ENCODE assay signal across 3 cellular contexts in the genomic region with DNA sequence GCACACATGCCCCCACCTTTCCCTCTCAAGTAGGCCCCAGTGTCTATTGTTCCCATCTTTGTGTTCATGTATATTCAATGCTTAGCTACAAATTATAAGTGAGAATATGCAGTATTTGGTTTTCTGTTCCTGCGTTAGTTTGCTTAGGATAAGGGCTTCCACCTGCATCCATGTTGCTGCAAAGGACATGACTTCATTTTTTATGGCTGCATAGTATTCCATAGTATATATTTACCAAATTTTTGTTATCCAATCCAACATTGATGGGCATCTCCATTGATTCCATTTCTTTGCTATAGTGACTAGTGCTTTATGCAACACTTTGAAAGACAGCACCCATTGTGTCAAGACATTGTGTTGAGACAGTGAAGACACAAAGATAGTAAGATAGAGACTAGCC.
TF ChIP-seq lines count a peak whose summit lies in the region.

No MANE protein-coding gene starts in this region.

TF ChIP-seq in HEK293, 187 proteins besides CTCF, POLR2A, EP300 and RAD21:
- TF ChIP-seq, protein P1, sequence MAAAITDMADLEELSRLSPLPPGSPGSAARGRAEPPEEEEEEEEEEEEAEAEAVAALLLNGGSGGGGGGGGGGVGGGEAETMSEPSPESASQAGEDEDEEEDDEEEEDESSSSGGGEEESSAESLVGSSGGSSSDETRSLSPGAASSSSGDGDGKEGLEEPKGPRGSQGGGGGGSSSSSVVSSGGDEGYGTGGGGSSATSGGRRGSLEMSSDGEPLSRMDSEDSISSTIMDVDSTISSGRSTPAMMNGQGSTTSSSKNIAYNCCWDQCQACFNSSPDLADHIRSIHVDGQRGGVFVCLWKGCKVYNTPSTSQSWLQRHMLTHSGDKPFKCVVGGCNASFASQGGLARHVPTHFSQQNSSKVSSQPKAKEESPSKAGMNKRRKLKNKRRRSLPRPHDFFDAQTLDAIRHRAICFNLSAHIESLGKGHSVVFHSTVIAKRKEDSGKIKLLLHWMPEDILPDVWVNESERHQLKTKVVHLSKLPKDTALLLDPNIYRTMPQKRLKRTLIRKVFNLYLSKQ (tag by site-specific recombination; IDR thresholded peaks at IDR 0.05; ENCODE audit: borderline replicate concordance) = no peak
- TF ChIP-seq ZNF146 (tag by site-specific recombination; IDR thresholded peaks at IDR 0.05) = peak; percentile 53; the same call in 1 of the 2 replicates

TF ChIP-seq in K562, 482 proteins besides CTCF, POLR2A, EP300 and RAD21:
- TF ChIP-seq ZNF3 (CRISPR knock-in tag; IDR thresholded peaks at IDR 0.05) = no peak
- TF ChIP-seq BRCA1 (IDR thresholded peaks at IDR 0.05) = no peak
- no peak for TF ChIP-seq BRCA1 (CRISPR knock-in tag; IDR thresholded peaks at IDR 0.05)
- peak; percentile 49 for TF ChIP-seq RBM25 (IDR thresholded peaks at IDR 0.05; ENCODE audit: low read depth, low read length, severe bottlenecking)
- no peak for TF ChIP-seq ZNF324 (CRISPR knock-in tag; IDR thresholded peaks at IDR 0.05)
- no peak for TF ChIP-seq MTA3 (IDR thresholded peaks at IDR 0.05; ENCODE audit: borderline replicate concordance)
- no peak for TF ChIP-seq NBN (IDR thresholded peaks at IDR 0.05; ENCODE audit: low read depth)
- TF ChIP-seq SIRT6 (IDR thresholded peaks at IDR 0.05; ENCODE audit: low read depth, low read length) = no peak
- TF ChIP-seq, protein P2, sequence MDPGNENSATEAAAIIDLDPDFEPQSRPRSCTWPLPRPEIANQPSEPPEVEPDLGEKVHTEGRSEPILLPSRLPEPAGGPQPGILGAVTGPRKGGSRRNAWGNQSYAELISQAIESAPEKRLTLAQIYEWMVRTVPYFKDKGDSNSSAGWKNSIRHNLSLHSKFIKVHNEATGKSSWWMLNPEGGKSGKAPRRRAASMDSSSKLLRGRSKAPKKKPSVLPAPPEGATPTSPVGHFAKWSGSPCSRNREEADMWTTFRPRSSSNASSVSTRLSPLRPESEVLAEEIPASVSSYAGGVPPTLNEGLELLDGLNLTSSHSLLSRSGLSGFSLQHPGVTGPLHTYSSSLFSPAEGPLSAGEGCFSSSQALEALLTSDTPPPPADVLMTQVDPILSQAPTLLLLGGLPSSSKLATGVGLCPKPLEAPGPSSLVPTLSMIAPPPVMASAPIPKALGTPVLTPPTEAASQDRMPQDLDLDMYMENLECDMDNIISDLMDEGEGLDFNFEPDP (CRISPR knock-in tag; IDR thresholded peaks at IDR 0.05) = no peak
- TF ChIP-seq DNMT1 (IDR thresholded peaks at IDR 0.05) = no peak
- TF ChIP-seq, protein P3, sequence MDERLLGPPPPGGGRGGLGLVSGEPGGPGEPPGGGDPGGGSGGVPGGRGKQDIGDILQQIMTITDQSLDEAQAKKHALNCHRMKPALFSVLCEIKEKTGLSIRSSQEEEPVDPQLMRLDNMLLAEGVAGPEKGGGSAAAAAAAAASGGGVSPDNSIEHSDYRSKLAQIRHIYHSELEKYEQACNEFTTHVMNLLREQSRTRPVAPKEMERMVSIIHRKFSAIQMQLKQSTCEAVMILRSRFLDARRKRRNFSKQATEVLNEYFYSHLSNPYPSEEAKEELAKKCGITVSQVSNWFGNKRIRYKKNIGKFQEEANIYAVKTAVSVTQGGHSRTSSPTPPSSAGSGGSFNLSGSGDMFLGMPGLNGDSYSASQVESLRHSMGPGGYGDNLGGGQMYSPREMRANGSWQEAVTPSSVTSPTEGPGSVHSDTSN (CRISPR knock-in tag; IDR thresholded peaks at IDR 0.05; ENCODE audit: low read depth) = no peak
- TF ChIP-seq, protein P3 (tag; conservative IDR thresholded peaks at IDR 0.05; ENCODE audit: low read depth) = no peak
- TF ChIP-seq ZBED1 (IDR thresholded peaks at IDR 0.05) = no peak
- peak; percentile 65 for TF ChIP-seq ZNF146 (CRISPR knock-in tag; IDR thresholded peaks at IDR 0.05; ENCODE audit: unreplicated experiment)
- TF ChIP-seq, protein P4, sequence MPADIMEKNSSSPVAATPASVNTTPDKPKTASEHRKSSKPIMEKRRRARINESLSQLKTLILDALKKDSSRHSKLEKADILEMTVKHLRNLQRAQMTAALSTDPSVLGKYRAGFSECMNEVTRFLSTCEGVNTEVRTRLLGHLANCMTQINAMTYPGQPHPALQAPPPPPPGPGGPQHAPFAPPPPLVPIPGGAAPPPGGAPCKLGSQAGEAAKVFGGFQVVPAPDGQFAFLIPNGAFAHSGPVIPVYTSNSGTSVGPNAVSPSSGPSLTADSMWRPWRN (IDR thresholded peaks at IDR 0.05; ENCODE audit: low read depth) = no peak
- no peak for TF ChIP-seq SETDB1 (IDR thresholded peaks at IDR 0.05; ENCODE audit: low read length)

TF ChIP-seq in H1, 55 proteins besides CTCF, POLR2A, EP300 and RAD21:
- TF ChIP-seq KDM1A (IDR thresholded peaks at IDR 0.05; ENCODE audit: borderline replicate concordance, low read length) (0 out of 2 replicates have a peak, but pooled peaks have one; percentile 21), TAF1 (IDR thresholded peaks at IDR 0.05; ENCODE audit: low read depth, low read length) (no peak)
